ENCODE assay signal across 13 cellular contexts in the genomic region with DNA sequence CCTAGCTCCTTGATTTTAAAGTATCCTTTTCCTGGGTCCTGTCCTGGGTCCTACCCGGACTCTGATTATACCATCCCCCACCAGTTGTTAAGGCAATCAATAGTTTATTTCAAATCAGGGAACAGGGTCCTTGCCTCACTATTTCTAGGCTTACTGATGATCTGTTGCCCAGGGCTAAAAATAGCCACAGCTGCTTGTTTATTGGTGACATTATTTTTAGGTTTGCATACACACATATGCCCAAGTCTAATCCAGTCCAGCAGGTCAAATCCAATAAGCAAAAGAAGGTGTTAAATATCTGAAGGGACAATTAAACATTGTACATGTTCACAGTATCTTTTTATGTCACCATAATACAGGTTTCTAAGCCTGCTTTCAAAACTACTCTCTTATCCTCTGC.
"Had no signal": no experiment of that assay in that cellular context is flagged by ENCODE, and none has a peak within 500 bp of the region (broad histone marks: within the 10 kb centered on the region; RNA-seq: fewer than 3 reads in every experiment).

No MANE protein-coding gene starts in this region.

- H3K9me3 ChIP-seq: tibial nerve, vagina had no signal

- H3K9me3 Mint-ChIP-seq: activated naive CD4-positive, alpha-beta T cell treated with anti-CD3 and anti-CD28 coated beads, Interleukin-2, amount 10 ng/mL, durations not matched to agents 7 days and 5 days had no signal

- H3K27me3 Mint-ChIP-seq: activated naive CD4-positive, alpha-beta T cell treated with anti-CD3 and anti-CD28 coated beads, Interleukin-2, amount 10 ng/mL, durations not matched to agents 7 days and 5 days; stimulated activated memory B cell treated with anti-CD40 and anti-IgM and Interleukin-4, amounts not matched to agents 10 μg/mL and 1 μg/mL and 100 μg/mL, for 72 hours had no signal

- H3K27ac Mint-ChIP-seq: activated naive CD4-positive, alpha-beta T cell treated with anti-CD3 and anti-CD28 coated beads, Interleukin-2, amount 10 ng/mL, durations not matched to agents 7 days and 5 days; activated T-helper 2 cell treated with anti-CD3 and anti-CD28 coated beads, Interferon-gamma antibody, Interleukin-2, Interleukin-4, amounts not matched to agents 10 μg/mL and 5 μg/mL and 100 μg/mL, durations not matched to agents 14 hours and 24 hours and 36 hours; stimulated activated memory B cell treated with anti-CD40 and anti-IgM and Interleukin-4, amounts not matched to agents 10 μg/mL and 1 μg/mL and 100 μg/mL, for 72 hours had no signal

- H3K27me3 ChIP-seq: tibial nerve, vagina had no signal

- H3K27ac ChIP-seq: epithelial cell of prostate, tibial nerve, vagina had no signal

- H3K4me1 Mint-ChIP-seq: activated naive CD4-positive, alpha-beta T cell treated with anti-CD3 and anti-CD28 coated beads, Interleukin-2, amount 10 ng/mL, durations not matched to agents 7 days and 5 days had no signal

- ATAC-seq: stimulated activated memory B cell treated with anti-CD40 and anti-IgM and Interleukin-4, amounts not matched to agents 10 μg/mL and 1 μg/mL and 100 μg/mL, for 72 hours had no signal

- DNase-seq: activated CD4-positive, alpha-beta T cell treated with anti-CD3 and anti-CD28 coated beads for 48 hours; activated naive CD4-positive, alpha-beta T cell treated with anti-CD3 and anti-CD28 coated beads, Interleukin-2, amount 10 ng/mL, durations not matched to agents 7 days and 5 days; effector memory CD4-positive, alpha-beta T cell; hypothalamus; kidney glomerular epithelial cell; T-helper 1 cell had no signal

- H3K4me3 ChIP-seq: smooth muscle cell, tibial nerve, vagina had no signal

- H3K4me3 Mint-ChIP-seq: activated naive CD4-positive, alpha-beta T cell treated with anti-CD3 and anti-CD28 coated beads, Interleukin-2, amount 10 ng/mL, durations not matched to agents 7 days and 5 days; neural crest cell; stimulated activated memory B cell treated with anti-CD40 and anti-IgM and Interleukin-4, amounts not matched to agents 10 μg/mL and 1 μg/mL and 100 μg/mL, for 72 hours had no signal
